1 cellular context compared by ENCODE assay signal in the genomic region with DNA sequence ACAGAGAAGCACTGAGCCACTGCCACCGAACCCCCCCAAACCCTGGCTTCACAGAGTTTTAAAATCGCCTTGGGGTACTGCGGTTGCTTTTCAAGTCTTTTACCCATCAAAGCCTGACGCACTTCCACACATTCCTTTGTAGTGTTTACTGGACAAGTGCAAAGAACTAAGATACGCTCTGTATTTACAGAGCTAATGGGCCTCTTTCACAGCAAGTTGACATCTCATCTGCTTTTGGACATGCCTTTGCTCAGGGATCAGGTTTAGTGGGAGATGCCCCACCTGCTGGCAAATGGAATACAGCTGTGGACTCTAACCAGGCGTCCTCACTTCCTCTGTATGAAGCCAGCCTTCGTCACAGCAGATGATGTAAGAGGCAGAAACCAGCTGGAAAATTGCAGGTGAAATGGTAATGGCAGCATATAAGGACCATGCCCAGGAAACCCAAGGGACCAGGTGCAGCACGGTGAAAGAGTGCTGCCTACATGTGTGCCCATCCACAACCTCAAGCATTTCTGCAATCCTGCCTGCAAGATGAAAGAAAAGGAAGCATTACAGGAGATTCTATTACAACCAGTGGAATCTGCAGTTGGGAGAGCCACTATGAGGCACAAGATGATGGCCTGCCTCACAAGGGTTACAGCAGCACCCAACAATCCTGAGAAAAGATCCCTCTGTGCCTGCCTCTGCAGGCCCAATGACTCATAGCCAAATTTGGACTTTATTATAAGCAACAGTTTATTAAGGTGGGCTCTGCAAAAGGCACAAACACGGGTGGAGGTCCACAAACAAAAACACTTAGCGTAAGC.
TF ChIP-seq lines count a peak whose summit lies in the region.

No MANE protein-coding gene starts in this region.

TF ChIP-seq in HepG2, 621 proteins besides CTCF, POLR2A, EP300 and RAD21 (continued from another document and continues in another):
- TF ChIP-seq EEA1 (CRISPR knock-in tag; IDR thresholded peaks at IDR 0.05; ENCODE audit: borderline replicate concordance): no peak
- TF ChIP-seq CEBPB (IDR thresholded peaks at IDR 0.05; ENCODE audit: borderline replicate concordance, low read depth, low read length): peak; percentile 92
- TF ChIP-seq, protein P1, sequence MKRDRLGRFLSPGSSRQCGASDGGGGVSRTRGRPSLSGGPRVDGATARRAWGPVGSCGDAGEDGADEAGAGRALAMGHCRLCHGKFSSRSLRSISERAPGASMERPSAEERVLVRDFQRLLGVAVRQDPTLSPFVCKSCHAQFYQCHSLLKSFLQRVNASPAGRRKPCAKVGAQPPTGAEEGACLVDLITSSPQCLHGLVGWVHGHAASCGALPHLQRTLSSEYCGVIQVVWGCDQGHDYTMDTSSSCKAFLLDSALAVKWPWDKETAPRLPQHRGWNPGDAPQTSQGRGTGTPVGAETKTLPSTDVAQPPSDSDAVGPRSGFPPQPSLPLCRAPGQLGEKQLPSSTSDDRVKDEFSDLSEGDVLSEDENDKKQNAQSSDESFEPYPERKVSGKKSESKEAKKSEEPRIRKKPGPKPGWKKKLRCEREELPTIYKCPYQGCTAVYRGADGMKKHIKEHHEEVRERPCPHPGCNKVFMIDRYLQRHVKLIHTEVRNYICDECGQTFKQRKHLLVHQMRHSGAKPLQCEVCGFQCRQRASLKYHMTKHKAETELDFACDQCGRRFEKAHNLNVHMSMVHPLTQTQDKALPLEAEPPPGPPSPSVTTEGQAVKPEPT (CRISPR knock-in tag; IDR thresholded peaks at IDR 0.05; ENCODE audit: low read depth): no peak
- no peak for TF ChIP-seq ZNF136 (CRISPR knock-in tag; IDR thresholded peaks at IDR 0.05; ENCODE audit: low read depth)
- no peak for TF ChIP-seq ZNF143 (CRISPR knock-in tag; IDR thresholded peaks at IDR 0.05)
- TF ChIP-seq RFXAP (CRISPR knock-in tag; IDR thresholded peaks at IDR 0.05; ENCODE audit: borderline replicate concordance): peak; percentile 65; the same call in 1 of the 2 replicates
- peak; percentile 91 for TF ChIP-seq ZNF710 (CRISPR knock-in tag; IDR thresholded peaks at IDR 0.05; ENCODE audit: borderline replicate concordance)
- TF ChIP-seq ZSCAN5A (CRISPR knock-in tag; IDR thresholded peaks at IDR 0.05; ENCODE audit: borderline replicate concordance): 0 out of 2 replicates have a peak, but pooled peaks have one; percentile 38
- peak; percentile 94 for TF ChIP-seq CREM (IDR thresholded peaks at IDR 0.05)
- no peak for TF ChIP-seq CREM (CRISPR knock-in tag; IDR thresholded peaks at IDR 0.05)
- peak; percentile 23; the same call in 1 of the 2 replicates for TF ChIP-seq ZFP90 (CRISPR knock-in tag; IDR thresholded peaks at IDR 0.05; ENCODE audit: borderline replicate concordance)
- TF ChIP-seq ISL2 (CRISPR knock-in tag; IDR thresholded peaks at IDR 0.05): peak; percentile 98
- peak; percentile 67; the same call in 1 of the 2 replicates for TF ChIP-seq ZBTB25 (CRISPR knock-in tag; IDR thresholded peaks at IDR 0.05)
- TF ChIP-seq POLR2G (IDR thresholded peaks at IDR 0.05; ENCODE audit: low read depth, low read length): peak; percentile 47
- TF ChIP-seq, protein P2, sequence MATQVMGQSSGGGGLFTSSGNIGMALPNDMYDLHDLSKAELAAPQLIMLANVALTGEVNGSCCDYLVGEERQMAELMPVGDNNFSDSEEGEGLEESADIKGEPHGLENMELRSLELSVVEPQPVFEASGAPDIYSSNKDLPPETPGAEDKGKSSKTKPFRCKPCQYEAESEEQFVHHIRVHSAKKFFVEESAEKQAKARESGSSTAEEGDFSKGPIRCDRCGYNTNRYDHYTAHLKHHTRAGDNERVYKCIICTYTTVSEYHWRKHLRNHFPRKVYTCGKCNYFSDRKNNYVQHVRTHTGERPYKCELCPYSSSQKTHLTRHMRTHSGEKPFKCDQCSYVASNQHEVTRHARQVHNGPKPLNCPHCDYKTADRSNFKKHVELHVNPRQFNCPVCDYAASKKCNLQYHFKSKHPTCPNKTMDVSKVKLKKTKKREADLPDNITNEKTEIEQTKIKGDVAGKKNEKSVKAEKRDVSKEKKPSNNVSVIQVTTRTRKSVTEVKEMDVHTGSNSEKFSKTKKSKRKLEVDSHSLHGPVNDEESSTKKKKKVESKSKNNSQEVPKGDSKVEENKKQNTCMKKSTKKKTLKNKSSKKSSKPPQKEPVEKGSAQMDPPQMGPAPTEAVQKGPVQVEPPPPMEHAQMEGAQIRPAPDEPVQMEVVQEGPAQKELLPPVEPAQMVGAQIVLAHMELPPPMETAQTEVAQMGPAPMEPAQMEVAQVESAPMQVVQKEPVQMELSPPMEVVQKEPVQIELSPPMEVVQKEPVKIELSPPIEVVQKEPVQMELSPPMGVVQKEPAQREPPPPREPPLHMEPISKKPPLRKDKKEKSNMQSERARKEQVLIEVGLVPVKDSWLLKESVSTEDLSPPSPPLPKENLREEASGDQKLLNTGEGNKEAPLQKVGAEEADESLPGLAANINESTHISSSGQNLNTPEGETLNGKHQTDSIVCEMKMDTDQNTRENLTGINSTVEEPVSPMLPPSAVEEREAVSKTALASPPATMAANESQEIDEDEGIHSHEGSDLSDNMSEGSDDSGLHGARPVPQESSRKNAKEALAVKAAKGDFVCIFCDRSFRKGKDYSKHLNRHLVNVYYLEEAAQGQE (IDR thresholded peaks at IDR 0.05; ENCODE audit: borderline replicate concordance in 1 of 2, low read depth in 1 of 2, low read length in 2 of 2): no peak; a peak in 1 of 4 replicates
- TF ChIP-seq, protein P3, sequence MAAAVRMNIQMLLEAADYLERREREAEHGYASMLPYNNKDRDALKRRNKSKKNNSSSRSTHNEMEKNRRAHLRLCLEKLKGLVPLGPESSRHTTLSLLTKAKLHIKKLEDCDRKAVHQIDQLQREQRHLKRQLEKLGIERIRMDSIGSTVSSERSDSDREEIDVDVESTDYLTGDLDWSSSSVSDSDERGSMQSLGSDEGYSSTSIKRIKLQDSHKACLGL (CRISPR knock-in tag; IDR thresholded peaks at IDR 0.05): 0 out of 2 replicates have a peak, but pooled peaks have one; percentile 53
- peak; percentile 43 for TF ChIP-seq TBL1XR1 (IDR thresholded peaks at IDR 0.05; ENCODE audit: borderline replicate concordance, low read length, partially characterized antibody)
- TF ChIP-seq, protein P4, sequence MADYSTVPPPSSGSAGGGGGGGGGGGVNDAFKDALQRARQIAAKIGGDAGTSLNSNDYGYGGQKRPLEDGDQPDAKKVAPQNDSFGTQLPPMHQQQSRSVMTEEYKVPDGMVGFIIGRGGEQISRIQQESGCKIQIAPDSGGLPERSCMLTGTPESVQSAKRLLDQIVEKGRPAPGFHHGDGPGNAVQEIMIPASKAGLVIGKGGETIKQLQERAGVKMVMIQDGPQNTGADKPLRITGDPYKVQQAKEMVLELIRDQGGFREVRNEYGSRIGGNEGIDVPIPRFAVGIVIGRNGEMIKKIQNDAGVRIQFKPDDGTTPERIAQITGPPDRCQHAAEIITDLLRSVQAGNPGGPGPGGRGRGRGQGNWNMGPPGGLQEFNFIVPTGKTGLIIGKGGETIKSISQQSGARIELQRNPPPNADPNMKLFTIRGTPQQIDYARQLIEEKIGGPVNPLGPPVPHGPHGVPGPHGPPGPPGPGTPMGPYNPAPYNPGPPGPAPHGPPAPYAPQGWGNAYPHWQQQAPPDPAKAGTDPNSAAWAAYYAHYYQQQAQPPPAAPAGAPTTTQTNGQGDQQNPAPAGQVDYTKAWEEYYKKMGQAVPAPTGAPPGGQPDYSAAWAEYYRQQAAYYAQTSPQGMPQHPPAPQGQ (CRISPR knock-in tag; IDR thresholded peaks at IDR 0.05; ENCODE audit: borderline replicate concordance): no peak
- no peak for TF ChIP-seq ZNF180 (CRISPR knock-in tag; IDR thresholded peaks at IDR 0.05; ENCODE audit: borderline replicate concordance, low read depth)
- TF ChIP-seq PAXIP1 (CRISPR knock-in tag; conservative IDR thresholded peaks at IDR 0.05): peak; percentile 91
- TF ChIP-seq, protein P5, sequence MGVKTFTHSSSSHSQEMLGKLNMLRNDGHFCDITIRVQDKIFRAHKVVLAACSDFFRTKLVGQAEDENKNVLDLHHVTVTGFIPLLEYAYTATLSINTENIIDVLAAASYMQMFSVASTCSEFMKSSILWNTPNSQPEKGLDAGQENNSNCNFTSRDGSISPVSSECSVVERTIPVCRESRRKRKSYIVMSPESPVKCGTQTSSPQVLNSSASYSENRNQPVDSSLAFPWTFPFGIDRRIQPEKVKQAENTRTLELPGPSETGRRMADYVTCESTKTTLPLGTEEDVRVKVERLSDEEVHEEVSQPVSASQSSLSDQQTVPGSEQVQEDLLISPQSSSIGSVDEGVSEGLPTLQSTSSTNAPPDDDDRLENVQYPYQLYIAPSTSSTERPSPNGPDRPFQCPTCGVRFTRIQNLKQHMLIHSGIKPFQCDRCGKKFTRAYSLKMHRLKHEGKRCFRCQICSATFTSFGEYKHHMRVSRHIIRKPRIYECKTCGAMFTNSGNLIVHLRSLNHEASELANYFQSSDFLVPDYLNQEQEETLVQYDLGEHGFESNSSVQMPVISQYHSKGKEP (CRISPR knock-in tag; IDR thresholded peaks at IDR 0.05): no peak
- peak; percentile 78; the same call in 1 of the 2 replicates for TF ChIP-seq MEIS1 (CRISPR knock-in tag; IDR thresholded peaks at IDR 0.05; ENCODE audit: borderline replicate concordance)
